Comparison of ENCODE assay signal across 2 cellular contexts in genomic region chr7:107559864-107560263, GRCh38.
TF ChIP-seq lines count a peak whose summit lies in the region.

No MANE protein-coding gene starts in this region.

TF ChIP-seq in HEK293, 187 proteins besides CTCF, POLR2A, EP300 and RAD21:
- TF ChIP-seq ZNF112 (tag by site-specific recombination; IDR thresholded peaks at IDR 0.05) (peak; percentile 85; the same call in 1 of the 2 replicates), ZNF664 (tag by site-specific recombination; IDR thresholded peaks at IDR 0.05) (peak; percentile 87), SP2 (tag by site-specific recombination; IDR thresholded peaks at IDR 0.05) (no peak), ZNF768 (tag by site-specific recombination; IDR thresholded peaks at IDR 0.05) (no peak), ZFP37 (tag by site-specific recombination; IDR thresholded peaks at IDR 0.05) (no peak)

TF ChIP-seq in K562, 482 proteins besides CTCF, POLR2A, EP300 and RAD21:
- no peak for TF ChIP-seq ZKSCAN3 (CRISPR knock-in tag; IDR thresholded peaks at IDR 0.05)
- TF ChIP-seq MAFG (tag; conservative IDR thresholded peaks at IDR 0.05): peak; percentile 76
- no peak for TF ChIP-seq FOXO4 (CRISPR knock-in tag; IDR thresholded peaks at IDR 0.05)
- TF ChIP-seq C11orf30 (IDR thresholded peaks at IDR 0.05; ENCODE audit: low read depth): peak; percentile 94
- TF ChIP-seq SMAD4 (CRISPR knock-in tag; conservative IDR thresholded peaks at IDR 0.05): 0 out of 2 replicates have a peak, but pooled peaks have one; percentile 20
- no peak for TF ChIP-seq ZKSCAN1 (IDR thresholded peaks at IDR 0.05; ENCODE audit: low read depth, low read length)
- no peak for TF ChIP-seq E2F4 (CRISPR knock-in tag; IDR thresholded peaks at IDR 0.05; ENCODE audit: low read depth)
- peak; percentile 11; the same call in 1 of the 2 replicates for TF ChIP-seq JUN (IDR thresholded peaks at IDR 0.05; ENCODE audit: borderline replicate concordance, low read depth, low read length)
- TF ChIP-seq JUN (CRISPR knock-in tag; IDR thresholded peaks at IDR 0.05; ENCODE audit: borderline replicate concordance): no peak
- peak; percentile 23; the same call in 1 of the 2 replicates for TF ChIP-seq ELF1 (tag; IDR thresholded peaks at IDR 0.05)
- TF ChIP-seq GABPB1 (CRISPR knock-in tag; IDR thresholded peaks at IDR 0.05): 0 out of 2 replicates have a peak, but pooled peaks have one; percentile 15
- TF ChIP-seq ZNF639 (CRISPR knock-in tag; conservative IDR thresholded peaks at IDR 0.05 in 1 of 2, IDR thresholded peaks at IDR 0.05 in 1 of 2): no peak
- TF ChIP-seq NR2C1 (IDR thresholded peaks at IDR 0.05): peak; percentile 45; the same call in 1 of the 2 replicates
- peak; percentile 63 for TF ChIP-seq NR2C1 (tag; IDR thresholded peaks at IDR 0.05)
- peak; percentile 32; the same call in 1 of the 2 replicates for TF ChIP-seq JUND (IDR thresholded peaks at IDR 0.05; ENCODE audit: borderline replicate concordance, low read depth, low read length)
- no peak; the same call in 2 of the 3 replicates for TF ChIP-seq JUND (tag; IDR thresholded peaks at IDR 0.05; ENCODE audit: borderline replicate concordance, low read depth, low read length)
- TF ChIP-seq ZBTB12 (CRISPR knock-in tag; IDR thresholded peaks at IDR 0.05): no peak
- no peak for TF ChIP-seq ZNF324 (CRISPR knock-in tag; IDR thresholded peaks at IDR 0.05)
- TF ChIP-seq NR2C2 (CRISPR knock-in tag; IDR thresholded peaks at IDR 0.05): no peak
- 0 out of 2 replicates have a peak, but pooled peaks have one; percentile 34 for TF ChIP-seq NR2C2 (tag; IDR thresholded peaks at IDR 0.05)
- TF ChIP-seq MAFF (IDR thresholded peaks at IDR 0.05; ENCODE audit: low read length): peak; percentile 79
- TF ChIP-seq ATF3 (IDR thresholded peaks at IDR 0.05): peak; percentile 56; the same call in 1 of the 2 replicates
- no peak for TF ChIP-seq ATF3 (CRISPR knock-in tag; conservative IDR thresholded peaks at IDR 0.05)
- TF ChIP-seq ZNF316 (IDR thresholded peaks at IDR 0.05): peak; percentile 96
- TF ChIP-seq MAFK (IDR thresholded peaks at IDR 0.05; ENCODE audit: low read length): peak; percentile 72
TF ChIP-seq in K562: peak in this region for 13.
